8 cellular contexts compared by ENCODE assay signal in genomic region chr15:100341662-100342560, GRCh38. TPM values are rescaled to one million over a fixed set of nuclear protein-coding genes. Genes with fewer than 3 reads are reported as not detected.
DNase-seq lines count a peak whose midpoint lies in the region; ATAC-seq lines count a peak whose summit lies in the region.

TSS of gene ADAMTS17 (minus strand) at chr15:100341975. CDS start at chr15:100341899, 76 bp downstream.

- peaks cover 2% of the 10 kb centered on the region for H3K36me3 Mint-ChIP-seq in activated naive CD4-positive, alpha-beta T cell treated with anti-CD3 and anti-CD28 coated beads, Interleukin-2, amount 10 ng/mL, durations not matched to agents 7 days and 5 days

- no peak within 1 kb of the TSS for H3K27ac ChIP-seq in SJSA1

- no peaks in the 10 kb centered on the region for H3K9me3 Mint-ChIP-seq in activated naive CD4-positive, alpha-beta T cell treated with anti-CD3 and anti-CD28 coated beads, Interleukin-2, amount 10 ng/mL, durations not matched to agents 7 days and 5 days

- peak within 1 kb of the TSS; percentile 24 for H3K4me3 ChIP-seq in SJSA1

- H3K27ac Mint-ChIP-seq in activated naive CD4-positive, alpha-beta T cell treated with anti-CD3 and anti-CD28 coated beads, Interleukin-2, amount 10 ng/mL, durations not matched to agents 7 days and 5 days: peak within 1 kb of the TSS; percentile 61

- peaks cover 6% of the 10 kb centered on the region for H3K9me3 ChIP-seq in SJSA1 (replicated peaks)

- peaks cover 7% of the 10 kb centered on the region for H3K4me1 ChIP-seq in SJSA1 (replicated peaks)

- peaks cover 38% of the 10 kb centered on the region for H3K27me3 Mint-ChIP-seq in activated naive CD4-positive, alpha-beta T cell treated with anti-CD3 and anti-CD28 coated beads, Interleukin-2, amount 10 ng/mL, durations not matched to agents 7 days and 5 days

- peaks cover 39% of the 10 kb centered on the region for H3K4me1 Mint-ChIP-seq in activated naive CD4-positive, alpha-beta T cell treated with anti-CD3 and anti-CD28 coated beads, Interleukin-2, amount 10 ng/mL, durations not matched to agents 7 days and 5 days

- H3K4me3 Mint-ChIP-seq in activated naive CD4-positive, alpha-beta T cell treated with anti-CD3 and anti-CD28 coated beads, Interleukin-2, amount 10 ng/mL, durations not matched to agents 7 days and 5 days: peak within 1 kb of the TSS; percentile 72

- CTCF ChIA-PET in activated naive CD4-positive, alpha-beta T cell treated with anti-CD3 and anti-CD28 coated beads, Interleukin-2, amount 10 ng/mL, durations not matched to agents 7 days and 5 days (lab: Charles Lee): interaction anchor here (0.6 to 8.0 kb wide), 9 partner anchors 8 to 531 kb away, joined by 3 to 78 read pairs (median 4); no protein-coding TSS in a partner anchor

- ATAC-seq in GM21423 (IDR thresholded peaks at IDR 0.05; ENCODE audit: unreplicated experiment): peak; percentile 95

- peaks cover 43% of the 10 kb centered on the region for H3K27me3 ChIP-seq in SJSA1 (replicated peaks)

- no peaks in the 10 kb centered on the region for H3K36me3 ChIP-seq in SJSA1

- DNase-seq in COR-L47 (lab: John Stamatoyannopoulos, UW): peak; percentile 96
- peak; percentile 84 for DNase-seq in HuH-7 (ENCODE audit: low spot score)
- peak; percentile 52 to 70 for DNase-seq in SJSA1 (ENCODE audit: low read depth in 1 of 2, low spot score in 2 of 2)
- DNase-seq in activated naive CD4-positive, alpha-beta T cell treated with anti-CD3 and anti-CD28 coated beads, Interleukin-2, amount 10 ng/mL, durations not matched to agents 7 days and 5 days: peak; percentile 97
- peak; percentile 95 for DNase-seq in globus pallidus (ENCODE audit: low spot score)
- DNase-seq in non-pigmented ciliary epithelial cell (ENCODE audit: low read depth): peak; percentile 74
- peak; percentile 84 for DNase-seq in stromal cell of bone marrow (ENCODE audit: low read depth)

RNA-seq across cellular contexts. Expression of gene ADAMTS17, which starts in this region (rescaled TPM):
- total RNA-seq in SJSA1 (2014; rRNA removed; shearing (Covaris generic)): 0.32 and 0.50 TPM in 2 replicates

Comparison
In these comparisons a context has a peak if more than half of its experiments do, and no peak if none do; other contexts are left out.
1. Peak in DNase-seq and H3K4me3 ChIP-seq in SJSA1; RNA of the gene not detected or under 1 TPM.